18 cellular contexts compared by ENCODE assay signal in genomic region chr7:70405241-70405640, GRCh38.
DNase-seq lines count a peak whose midpoint lies in the region; ATAC-seq lines count a peak whose summit lies in the region.
"Had no signal": no experiment of that assay in that cellular context is flagged by ENCODE, and none has a peak within 500 bp of the region (broad histone marks: within the 10 kb centered on the region; RNA-seq: fewer than 3 reads in every experiment).

No MANE protein-coding gene starts in this region.

- 56 to 83% methylated on average over 2 to 3 of the region's 5 CpGs for WGBS in mesodermal cell (ENCODE audit: insufficient coverage in 2 of 2), 2 experiments

- H4K20me1 ChIP-seq in Karpas-422 (ENCODE audit: insufficient read depth, low read depth, low read length): no peaks in the 10 kb centered on the region

- no peaks in the 10 kb centered on the region for H3K9me2 ChIP-seq in Karpas-422 (replicated peaks; ENCODE audit: insufficient read depth, low read length)

- H3K27me3 ChIP-seq in Karpas-422 (ENCODE audit: low read length): no peaks in the 10 kb centered on the region

- H3K4me1 ChIP-seq in Karpas-422 (ENCODE audit: low read length): peaks cover 100% of the 10 kb centered on the region
- peaks cover 25% of the 10 kb centered on the region for H3K4me1 ChIP-seq in mesodermal cell (ENCODE audit: control insufficient read depth, insufficient read depth, low read length, poor library complexity, severe bottlenecking)
- H3K4me1 ChIP-seq: A549 had no signal

- H3K4me2 ChIP-seq in Karpas-422 (ENCODE audit: low read depth, low read length, poor library complexity, severe bottlenecking): peak overlapping the region; percentile 41
- H3K4me2 ChIP-seq: A549 had no signal

- H3K4me3 ChIP-seq in Karpas-422 (ENCODE audit: low read length) (no peak overlapping the region), mesodermal cell (ENCODE audit: extremely low read depth, insufficient read depth, low read length, poor library complexity, severe bottlenecking) (no peak overlapping the region)
- H3K4me3 ChIP-seq: A549, SK-N-MC had no signal

- H3K27ac ChIP-seq in Karpas-422 (ENCODE audit: low read length) (peak overlapping the region; percentile 94), mesodermal cell (ENCODE audit: low read depth, low read length, severe bottlenecking) (peak overlapping the region; percentile 10)
- H3K27ac ChIP-seq: A549, SK-N-MC had no signal

- DNase-seq in A172 (ENCODE audit: low spot score): peak; percentile 42
- no peak for DNase-seq in Karpas-422
- peak; percentile 52 for DNase-seq in astrocyte of the hippocampus (ENCODE audit: low read depth, low spot score)
- DNase-seq in left colon: no peak
- no peak for DNase-seq in hepatic stellate cell (ENCODE audit: low spot score)
- DNase-seq in NCI-H510A (lab: John Stamatoyannopoulos, UW): no peak
- DNase-seq in activated CD4-positive, alpha-beta T cell treated with anti-CD3 and anti-CD28 coated beads for 4 hours: no peak
- DNase-seq: C1 segment of cervical spinal cord; CD8-positive, alpha-beta memory T cell; DMS79 treated with DMSO at 0.1 percent for 48 hours; KBM-7; NCI-H1417; NCI-H2029; NCI-H774; SHP77 had no signal

- H3K9me3 ChIP-seq in Karpas-422 (ENCODE audit: low read length) (no peaks in the 10 kb centered on the region), mesodermal cell (ENCODE audit: control insufficient read depth, low read length) (no peaks in the 10 kb centered on the region)
- H3K9me3 ChIP-seq: A549 had no signal

- H3K36me3 ChIP-seq in Karpas-422 (ENCODE audit: insufficient read depth, low read length): no peaks in the 10 kb centered on the region
- H3K36me3 ChIP-seq in mesodermal cell (ENCODE audit: control insufficient read depth, insufficient read depth, low read length): no peaks in the 10 kb centered on the region

- no peaks in the 10 kb centered on the region for H3K79me2 ChIP-seq in Karpas-422 (ENCODE audit: low read length)

- no peak overlapping the region for H2AFZ ChIP-seq in Karpas-422 (ENCODE audit: low read length)

- no peak for ATAC-seq in left colon
- ATAC-seq: A549 had no signal

- intact Hi-C loops in left colon (cut with DNase I, micrococcal nuclease): no loop called here

- H3K9ac ChIP-seq in Karpas-422 (ENCODE audit: low read length): 0 out of 2 replicates have a peak overlapping the region, but pooled peaks have one; percentile 22

Comparison
In these comparisons a context has a peak if more than half of its experiments do, and no peak if none do; other contexts are left out.
1. DNase-seq: peak in A172 (single experiment) and astrocyte of the hippocampus (single experiment); none in Karpas-422 (single experiment), left colon (0 of 2), hepatic stellate cell (single experiment), NCI-H510A (single experiment) and activated CD4-positive, alpha-beta T cell treated with anti-CD3 and anti-CD28 coated beads for 4 hours (0 of 2).